ENCODE assay signal across 13 cellular contexts in genomic region chr16:81578636-81579413, GRCh38.
DNase-seq lines count a peak whose midpoint lies in the region; ATAC-seq and TF ChIP-seq lines count a peak whose summit lies in the region.
"Had no signal": no experiment of that assay in that cellular context is flagged by ENCODE, and none has a peak within 500 bp of the region (broad histone marks: within the 10 kb centered on the region; RNA-seq: fewer than 3 reads in every experiment).

No MANE protein-coding gene starts in this region.

- H3K36me3 Mint-ChIP-seq in type B pancreatic cell: peaks cover 5% of the 10 kb centered on the region

- POLR2A ChIA-PET in RWPE1 (lab: Yijun Ruan, JAX; ENCODE audit: low non-redundant PET): no interaction called here

- H3K9me3 Mint-ChIP-seq in type B pancreatic cell: peaks cover 5% of the 10 kb centered on the region
- H3K9me3 Mint-ChIP-seq: CD8-positive, alpha-beta memory T cell had no signal

- peaks cover 32% of the 10 kb centered on the region for H3K4me1 ChIP-seq in foreskin keratinocyte

- H3K4me3 Mint-ChIP-seq in type B pancreatic cell: no peak overlapping the region
- H3K4me3 Mint-ChIP-seq: CD8-positive, alpha-beta memory T cell had no signal

- no peaks in the 10 kb centered on the region for H3K27me3 ChIP-seq in foreskin keratinocyte

- H3K27ac ChIP-seq in RWPE1 (peak overlapping the region; percentile 91), foreskin keratinocyte (peak overlapping the region; percentile 92)

- no peaks in the 10 kb centered on the region for H3K27me3 Mint-ChIP-seq in type B pancreatic cell

- CTCF ChIA-PET in RWPE1 (lab: Yijun Ruan, JAX): no interaction called here

- H3K27ac Mint-ChIP-seq in type B pancreatic cell: peak overlapping the region; percentile 75

- no peak for ATAC-seq in foreskin keratinocyte
- ATAC-seq: A549, HCT116, K562 had no signal

- TF ChIP-seq CTCF in RWPE1 (conservative IDR thresholded peaks at IDR 0.05; ENCODE audit: low read depth) (no peak), foreskin keratinocyte (conservative IDR thresholded peaks at IDR 0.05) (no peak), type B pancreatic cell (conservative IDR thresholded peaks at IDR 0.05) (no peak)

- DNase-seq in NCI-H2171 (lab: John Stamatoyannopoulos, UW) (peak; percentile 31), RWPE1 (ENCODE audit: low spot score) (no peak), foreskin keratinocyte (no peak), type B pancreatic cell (ENCODE audit: extremely low spot score, unreplicated experiment) (no peak), DMS53 treated with DMSO at 0.1 percent for 48 hours (lab: John Stamatoyannopoulos, UW; ENCODE audit: unreplicated experiment) (no peak), NCI-H748 treated with DMSO at 0.1 percent for 48 hours (lab: John Stamatoyannopoulos, UW) (no peak)
- no peak for DNase-seq in activated CD4-positive, alpha-beta T cell treated with anti-CD3 and anti-CD28 coated beads, Interleukin-2, amount 50 U/mL, for 1 hour
- DNase-seq: Caco-2, DMS53 had no signal

- peaks cover 19% of the 10 kb centered on the region for H3K4me1 Mint-ChIP-seq in type B pancreatic cell (ENCODE audit: unreplicated experiment)
